ENCODE assay signal across 30 cellular contexts in the genomic region with DNA sequence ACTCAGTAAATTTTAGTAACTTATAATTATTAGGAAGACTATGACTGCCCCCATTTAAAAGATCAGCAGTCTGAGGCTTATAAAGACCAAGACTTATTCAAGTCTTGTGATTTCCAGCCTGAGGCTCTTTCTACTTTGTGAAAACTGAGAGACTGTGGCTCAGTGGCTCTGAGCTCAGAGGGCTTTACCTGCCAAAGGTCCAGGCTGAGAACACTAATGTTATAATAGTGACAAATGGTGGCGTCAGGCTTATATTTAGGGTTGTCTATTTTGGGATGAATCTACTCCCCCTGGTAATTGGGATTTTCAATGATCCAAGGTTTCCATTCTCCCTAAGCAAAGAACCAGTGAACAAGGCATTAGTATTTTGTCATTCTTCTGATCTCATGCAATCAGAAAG.
"Had no signal": no experiment of that assay in that cellular context is flagged by ENCODE, and none has a peak within 500 bp of the region (broad histone marks: within the 10 kb centered on the region; RNA-seq: fewer than 3 reads in every experiment).

No MANE protein-coding gene starts in this region.

- H3K27me3 ChIP-seq: adrenal gland, breast epithelium, cardiac muscle cell, dorsolateral prefrontal cortex had no signal

- H3K36me3 ChIP-seq: adrenal gland, breast epithelium, cardiac muscle cell, WERI-Rb-1 had no signal

- ATAC-seq: activated CD4-positive, CD25-positive, alpha-beta regulatory T cell treated with anti-CD3 and anti-CD28 coated beads, Interleukin-2, amount 50 U/mL, for 24 hours; activated CD8-positive, alpha-beta T cell treated with anti-CD3 and anti-CD28 coated beads for 36 hours; activated naive CD8-positive, alpha-beta T cell treated with anti-CD3 and anti-CD28 coated beads, Interleukin-2, amount 50 U/mL, for 24 hours; activated T-cell treated with anti-CD3 and anti-CD28 coated beads, Interleukin-2, amount 50 U/mL, for 4 hours; activated T-helper 17 cell treated with anti-CD3 and anti-CD28 coated beads, Interleukin-2, amount 50 U/mL, for 72 hours; esophagus mucosa; T-helper 17 cell had no signal

- H3K4me3 ChIP-seq: adrenal gland, breast epithelium, cardiac muscle cell, coronary artery, dorsolateral prefrontal cortex had no signal

- H3K4me1 ChIP-seq: breast epithelium had no signal

- DNase-seq: activated B cell treated with CpG ODN at 0.5 μM for 24 hours; activated CD4-positive, alpha-beta T cell treated with anti-CD3 and anti-CD28 coated beads for 48 hours; activated CD4-positive, alpha-beta T cell treated with anti-CD3 and anti-CD28 coated beads, Interleukin-2, amount 50 U/mL, for 1 hour; activated CD4-positive, alpha-beta T cell treated with anti-CD3 and anti-CD28 coated beads, Interleukin-2, amount 50 U/mL, for 48 hours; activated CD8-positive, alpha-beta memory T cell treated with anti-CD3 and anti-CD28 coated beads for 24 hours; activated CD8-positive, alpha-beta T cell treated with anti-CD3 and anti-CD28 coated beads for 36 hours; activated effector memory CD4-positive, alpha-beta T cell treated with Interleukin-2 at 50 U/mL for 16 hours; activated gamma-delta T cell treated with Interleukin-2 at 50 U/mL for 16 hours; activated naive CD4-positive, alpha-beta T cell treated with anti-CD3 and anti-CD28 coated beads, Interleukin-2, amount 50 U/mL, for 16 hours; activated naive CD4-positive, alpha-beta T cell treated with Interleukin-2 at 50 U/mL for 16 hours; activated naive CD8-positive, alpha-beta T cell treated with anti-CD3 and anti-CD28 coated beads, Interleukin-2, amount 50 U/mL, for 24 hours; activated T-cell treated with anti-CD3 and anti-CD28 coated beads, Interleukin-2, amount 50 U/mL, for 4 hours; adrenal gland; amygdala; aorta; dorsolateral prefrontal cortex; effector memory CD4-positive, alpha-beta T cell; endodermal cell; foreskin fibroblast; glutamatergic neuron; T-helper 1 cell; T-helper 17 cell; T1000; WERI-Rb-1 had no signal

- H3K9me3 ChIP-seq: adrenal gland, breast epithelium had no signal

- H3K27ac ChIP-seq: adrenal gland, breast epithelium, cardiac muscle cell, coronary artery, dorsolateral prefrontal cortex, WERI-Rb-1 had no signal
